ENCODE assay signal across 8 cellular contexts in genomic region chr2:84970956-84971798, GRCh38. TPM values are rescaled to one million over a fixed set of nuclear protein-coding genes. Genes with fewer than 3 reads are reported as not detected.
DNase-seq lines count a peak whose midpoint lies in the region; ATAC-seq, FAIRE-seq and TF ChIP-seq lines count a peak whose summit lies in the region.

Gene KCMF1 (plus strand): TSS chr2:84971161. CDS start chr2:84971452, 291 bp downstream.

- H3K27ac ChIP-seq in kidney (ENCODE audit: low read depth in 2 of 2, low read length in 2 of 2), result peak within 1 kb of the TSS; percentile 91 to 93

- ATAC-seq in HG02623 (IDR thresholded peaks at IDR 0.05; ENCODE audit: unreplicated experiment), result peak; percentile 42

- no peak for FAIRE-seq in kidney (lab: Jason Lieb, UNC)

- intact Hi-C loops in kidney (cut with DNase I), result no loop called here

- DNase-seq in NCI-H1694 treated with DMSO at 0.1 percent for 48 hours (lab: John Stamatoyannopoulos, UW), result peak; percentile 25
- no peak for DNase-seq in NCI-H1694 (lab: John Stamatoyannopoulos, UW)
- peak; percentile 71 to 82 for DNase-seq in NCI-H1930 (lab: John Stamatoyannopoulos, UW)
- peak; percentile 58 to 62 for DNase-seq in activated CD4-positive, alpha-beta T cell treated with anti-CD3 and anti-CD28 coated beads for 24 hours (ENCODE audit: low read depth in 2 of 2)
- DNase-seq in cerebellar cortex (ENCODE audit: low spot score), result peak; percentile 52
- peak; percentile 95 for DNase-seq in kidney
- peak; percentile 38 to 73 (median 43) for DNase-seq in stimulated activated CD4-positive, alpha-beta T cell treated with anti-CD3 and anti-CD28 coated beads, Interleukin-12 subunit alpha, Interleukin-12 subunit beta, amount 100 ng/mL, for 48 hours (ENCODE audit: low read depth in 2 of 3, low spot score in 1 of 3)

- peaks cover 7 to 17% of the 10 kb centered on the region in 2 donors for H3K4me1 ChIP-seq in kidney (ENCODE audit: control insufficient read depth in 1 of 2, insufficient read depth in 1 of 2, low read depth in 1 of 2, low read length in 2 of 2)

- no peaks in the 10 kb centered on the region for H3K9me3 ChIP-seq in kidney (ENCODE audit: control insufficient read depth in 1 of 2, low read length in 2 of 2)

- no peaks in the 10 kb centered on the region for H3K36me3 ChIP-seq in kidney (ENCODE audit: control insufficient read depth in 1 of 2, insufficient read depth in 2 of 2, low read length in 2 of 2)

- H3K9ac ChIP-seq in kidney (ENCODE audit: low read length in 2 of 2), result peak within 1 kb of the TSS; percentile 42 to 91

- peak within 1 kb of the TSS; percentile 65 to 83 for H3K4me3 ChIP-seq in kidney (ENCODE audit: low read length in 2 of 2)

- TF ChIP-seq CTCF in kidney (IDR thresholded peaks at IDR 0.05; ENCODE audit: borderline replicate concordance, extremely low read depth, insufficient read depth), result no peak

RNA-seq across cellular contexts. Expression of gene KCMF1, which starts in this region (rescaled TPM):
- total RNA-seq in kidney, result 64.3 TPM
- polyA plus RNA-seq in kidney (ENCODE audit: insufficient read depth, low read depth, low replicate concordance), result 21.0 TPM
